In the genomic region with DNA sequence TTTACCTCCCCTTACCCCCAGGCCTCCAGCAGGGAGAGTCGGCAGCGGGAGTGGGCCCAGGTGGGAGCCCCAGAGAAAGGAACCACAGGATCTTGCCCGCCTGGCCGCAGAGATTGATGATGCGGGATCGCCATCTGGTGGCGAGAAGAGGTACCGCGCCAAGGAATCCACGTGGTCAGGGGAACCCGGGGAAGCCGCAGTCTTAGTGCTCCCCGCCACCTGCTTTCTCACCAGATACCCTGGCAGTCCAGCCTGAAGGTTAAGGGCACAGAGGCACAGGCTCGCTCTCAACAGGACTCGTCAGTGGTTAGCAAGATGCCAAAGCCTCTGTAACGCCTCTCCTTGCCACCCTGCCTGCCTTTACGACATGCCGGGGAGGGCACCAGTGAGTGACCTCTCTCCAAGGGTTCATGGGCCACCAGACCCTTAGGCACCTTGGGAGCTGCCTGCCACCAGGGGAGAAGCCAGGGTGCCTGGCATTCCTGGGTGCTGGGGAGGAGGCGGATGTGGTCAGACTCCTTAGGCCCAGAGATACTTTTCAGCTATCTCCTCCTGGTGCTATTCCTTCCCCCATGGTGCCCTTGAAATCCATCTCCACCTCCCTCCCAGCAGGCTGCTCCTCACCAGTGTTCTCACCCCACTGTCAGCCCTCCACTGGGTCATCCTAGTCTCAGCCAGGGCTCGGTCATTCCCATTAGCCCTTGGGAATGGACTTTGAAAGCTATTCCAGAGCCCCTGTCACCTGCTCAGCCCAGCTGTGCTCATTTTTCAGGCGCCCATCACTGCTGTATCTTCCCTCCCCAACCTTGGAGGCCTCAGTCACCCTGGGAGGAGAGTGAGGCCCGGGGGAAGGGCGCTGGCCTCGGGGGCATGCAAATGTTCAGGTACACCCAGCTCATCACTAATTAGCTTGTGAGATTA, we compare ENCODE assay signal across 8 cellular contexts. TPM values are rescaled to one million over a fixed set of nuclear protein-coding genes. Genes with fewer than 3 reads are reported as not detected.
DNase-seq lines count a peak whose midpoint lies in the region; ATAC-seq and TF ChIP-seq lines count a peak whose summit lies in the region.

No MANE protein-coding gene starts in this region.

- H3K79me2 ChIP-seq in GM23338 (replicated peaks; ENCODE audit: insufficient read depth) = no peaks in the 10 kb centered on the region

- DNase-seq in CD4-positive, alpha-beta memory T cell = peak; percentile 83 to 91 (median 86)
- peak; percentile 91 for DNase-seq in GM23338 (ENCODE audit: low spot score)
- peak; percentile 84 for DNase-seq in NCI-H2171 treated with DMSO at 0.1 percent for 48 hours (lab: John Stamatoyannopoulos, UW)
- peak; percentile 92 for DNase-seq in WERI-Rb-1
- peak; percentile 90 for DNase-seq in inferior parietal cortex (ENCODE audit: extremely low spot score)
- peak; percentile 76 to 85 for DNase-seq in stimulated activated CD4-positive, alpha-beta T cell treated with anti-CD3 and anti-CD28 coated beads, Interleukin-1b, Interleukin-23, amount 100 ng/mL, for 1 hour (ENCODE audit: low read depth in 2 of 2)

- H3K36me3 ChIP-seq in CD4-positive, alpha-beta memory T cell (ENCODE audit: insufficient read depth, low read length) = no peaks in the 10 kb centered on the region
- H3K36me3 ChIP-seq in GM23338 (ENCODE audit: insufficient read depth) = no peaks in the 10 kb centered on the region
- H3K36me3 ChIP-seq in WERI-Rb-1 = no peaks in the 10 kb centered on the region

- H3K9me3 ChIP-seq in CD4-positive, alpha-beta memory T cell (ENCODE audit: control insufficient read depth in 1 of 2, low read length in 2 of 2) = no peaks in the 10 kb centered on the region
- no peaks in the 10 kb centered on the region for H3K9me3 ChIP-seq in WERI-Rb-1 (ENCODE audit: severe bottlenecking)

- H3K36me3 Mint-ChIP-seq in CD4-positive, alpha-beta memory T cell = no peaks in the 10 kb centered on the region
- H3K36me3 Mint-ChIP-seq in GM23338 (ENCODE audit: low read depth) = no peaks in the 10 kb centered on the region
- no peaks in the 10 kb centered on the region for H3K36me3 Mint-ChIP-seq in brain

- no peak overlapping the region for H3K27ac ChIP-seq in CD4-positive, alpha-beta memory T cell (ENCODE audit: low read depth, low read length)
- H3K27ac ChIP-seq in GM23338 (ENCODE audit: low read depth) (no peak overlapping the region), WERI-Rb-1 (no peak overlapping the region)

- no peak overlapping the region for H3K4me3 ChIP-seq in CD4-positive, alpha-beta memory T cell (ENCODE audit: low read length in 2 of 2)
- 0 out of 2 replicates have a peak overlapping the region, but pooled peaks have one; percentile 39 for H3K4me3 ChIP-seq in GM23338
- H3K4me3 ChIP-seq in WERI-Rb-1 (ENCODE audit: low read depth, low read length) = no peak overlapping the region

- peaks cover 5 to 31% (median 23%) of the 10 kb centered on the region in 4 donors for H3K4me1 Mint-ChIP-seq in CD4-positive, alpha-beta memory T cell
- peaks cover 14% of the 10 kb centered on the region for H3K4me1 Mint-ChIP-seq in GM23338
- peaks cover 28% of the 10 kb centered on the region for H3K4me1 Mint-ChIP-seq in brain

- peaks cover 26% of the 10 kb centered on the region for H3K4me1 ChIP-seq in CD4-positive, alpha-beta memory T cell (ENCODE audit: insufficient read depth, low read length)
- H3K4me1 ChIP-seq in GM23338 (ENCODE audit: insufficient read depth) = peaks cover 5% of the 10 kb centered on the region; the same call in 1 of the 2 replicates

- CTCF ChIA-PET in CD4-positive, alpha-beta memory T cell (lab: Charles Lee; ENCODE audit: partially characterized antibody) = interaction anchor here (0.9 to 12.4 kb wide), 23 partner anchors 8 to 227 kb away, joined by 3 to 161 read pairs (median 7); a partner anchor contains a TSS

- intact Hi-C loops in CD4-positive, alpha-beta memory T cell (cut with micrococcal nuclease) = loop anchor here (1.0 kb wide), 3 partner anchors 9 to 203 kb away; no protein-coding TSS in a partner anchor

- ATAC-seq in GM23338 (peak; percentile 75), HG03439 (IDR thresholded peaks at IDR 0.05; ENCODE audit: unreplicated experiment) (no peak)

- peak overlapping the region; percentile 53; the same call in 1 of the 2 replicates for H3K4me2 ChIP-seq in GM23338

- no peaks in the 10 kb centered on the region for H4K20me1 ChIP-seq in GM23338 (replicated peaks; ENCODE audit: insufficient read depth)

- no peaks in the 10 kb centered on the region for H3K9me2 ChIP-seq in GM23338 (ENCODE audit: insufficient read depth)

- H3K4me3 Mint-ChIP-seq in CD4-positive, alpha-beta memory T cell = peak overlapping the region in 2 of 8 donors; percentile 15 to 39
- H3K4me3 Mint-ChIP-seq in GM23338 (peak overlapping the region; percentile 50; the same call in 2 of the 3 replicates), brain (no peak overlapping the region)

- POLR2A ChIA-PET in CD4-positive, alpha-beta memory T cell (lab: Charles Lee; ENCODE audit: partially characterized antibody) = interaction anchor here (0.7 to 5.0 kb wide), 8 partner anchors 9 to 53 kb away, joined by 3 to 38 read pairs (median 5); a partner anchor contains a TSS

- H3K9me3 Mint-ChIP-seq in CD4-positive, alpha-beta memory T cell = no peaks in the 10 kb centered on the region
- no peaks in the 10 kb centered on the region for H3K9me3 Mint-ChIP-seq in GM23338
- peaks cover 0 to 3% (median 0%) of the 10 kb centered on the region in 5 experiments for H3K9me3 Mint-ChIP-seq in brain

- TF ChIP-seq CTCF in GM23338 (conservative IDR thresholded peaks at IDR 0.05; ENCODE audit: low read depth in 2 of 2) (peak; percentile 92 to 97), WERI-Rb-1 (IDR thresholded peaks at IDR 0.05; ENCODE audit: low read depth, low read length) (peak; percentile 98), brain (conservative IDR thresholded peaks at IDR 0.05) (peak; percentile 96 to 99)

- H3F3A ChIP-seq in GM23338 (replicated peaks; ENCODE audit: low read depth) = no peaks in the 10 kb centered on the region

- peak overlapping the region; percentile 100 for H2AFZ ChIP-seq in GM23338

- no peaks in the 10 kb centered on the region for H3K27me3 ChIP-seq in CD4-positive, alpha-beta memory T cell (ENCODE audit: insufficient read depth, low read length)
- H3K27me3 ChIP-seq in GM23338 (ENCODE audit: insufficient read depth) (no peaks in the 10 kb centered on the region; the same call in 1 of the 2 replicates), WERI-Rb-1 (ENCODE audit: insufficient read depth, low read depth, severe bottlenecking) (no peaks in the 10 kb centered on the region)

- no peaks in the 10 kb centered on the region for H3K27me3 Mint-ChIP-seq in CD4-positive, alpha-beta memory T cell
- H3K27me3 Mint-ChIP-seq in GM23338 (ENCODE audit: insufficient read depth, low read depth, poor library complexity) (peaks cover 15% of the 10 kb centered on the region), brain (peaks cover 29% of the 10 kb centered on the region)

- H3K27ac Mint-ChIP-seq in CD4-positive, alpha-beta memory T cell = peak overlapping the region in 6 of 7 donors; percentile 13 to 90 (median 57)
- no peak overlapping the region for H3K27ac Mint-ChIP-seq in GM23338
- peak overlapping the region in 2 of 5 experiments; percentile 13 to 37 for H3K27ac Mint-ChIP-seq in brain

TF ChIP-seq in GM23338, 12 proteins besides CTCF, POLR2A, EP300 and RAD21 (continues in another document):
- no peak for TF ChIP-seq EZH2phosphoT487 (IDR thresholded peaks at IDR 0.05; ENCODE audit: unreplicated experiment)
- TF ChIP-seq EZH2 (IDR thresholded peaks at IDR 0.05; ENCODE audit: low read depth, unreplicated experiment) = no peak

RNA-seq across cellular contexts. Expression of a gene that starts 5.4 kb away (rescaled TPM):
- 10 to 100 TPM; 50.0 to 62.2 TPM for total RNA-seq in CD4-positive, alpha-beta memory T cell
- 10 to 100 TPM in 1 of 2 donors, 1 to 10 TPM in 1; 5.4 to 15.2 TPM for polyA plus RNA-seq in CD4-positive, alpha-beta memory T cell
- total RNA-seq in GM23338 (2014; rRNA removed; shearing (Covaris generic)) = 19.5 and 29.5 TPM in 2 replicates
- 9.4 and 10.5 TPM in 2 replicates for polyA plus RNA-seq in GM23338 (2016; fragmentation: Nextera tagmentation; extraction: Ambion mirVana)
- polyA plus RNA-seq in brain (ENCODE audit: insufficient read depth, low read depth, low replicate concordance) = 6.7 TPM

RNA-seq across cellular contexts. Expression of a gene that starts 30.8 kb away (rescaled TPM):
- not detected for total RNA-seq in CD4-positive, alpha-beta memory T cell
- polyA plus RNA-seq in CD4-positive, alpha-beta memory T cell = not detected
- total RNA-seq in GM23338 (2014; rRNA removed; shearing (Covaris generic)) = 1.7 and 2.1 TPM in 2 replicates
- polyA plus RNA-seq in GM23338 (2016; fragmentation: Nextera tagmentation; extraction: Ambion mirVana) = 0.85 and 1.2 TPM in 2 replicates
- polyA plus RNA-seq in brain (ENCODE audit: insufficient read depth, low read depth, low replicate concordance) = 6.8 TPM

RNA-seq across cellular contexts. Expression of a gene that starts 33.2 kb away (rescaled TPM):
- not detected for total RNA-seq in CD4-positive, alpha-beta memory T cell
- not detected for polyA plus RNA-seq in CD4-positive, alpha-beta memory T cell
- total RNA-seq in GM23338 (2014; rRNA removed; shearing (Covaris generic)) = 0.38 and 0.50 TPM in 2 replicates
- polyA plus RNA-seq in GM23338 (2016; fragmentation: Nextera tagmentation; extraction: Ambion mirVana) = 1.6 and 2.5 TPM in 2 replicates
- 9.9 TPM for polyA plus RNA-seq in brain (ENCODE audit: insufficient read depth, low read depth, low replicate concordance)

RNA-seq across cellular contexts. Expression of a gene that starts 39.3 kb away (rescaled TPM):
- total RNA-seq in CD4-positive, alpha-beta memory T cell = not detected
- polyA plus RNA-seq in CD4-positive, alpha-beta memory T cell = not detected
- 0.28 and 1.3 TPM in 2 replicates for total RNA-seq in GM23338 (2014; rRNA removed; shearing (Covaris generic))
- polyA plus RNA-seq in GM23338 (2016; fragmentation: Nextera tagmentation; extraction: Ambion mirVana) (0.73 and 1.0 TPM in 2 replicates), brain (ENCODE audit: insufficient read depth, low read depth, low replicate concordance) (not detected)

RNA-seq across cellular contexts. Expression of a gene that starts 53.7 kb away (rescaled TPM):
- total RNA-seq in CD4-positive, alpha-beta memory T cell = 10 to 100 TPM; 42.5 to 43.7 TPM
- polyA plus RNA-seq in CD4-positive, alpha-beta memory T cell = 10 to 100 TPM in 1 of 2 donors, 1 to 10 TPM in 1; 4.5 to 14.6 TPM
- 73.7 and 79.4 TPM in 2 replicates for total RNA-seq in GM23338 (2014; rRNA removed; shearing (Covaris generic))
- 30.4 and 30.9 TPM in 2 replicates for polyA plus RNA-seq in GM23338 (2016; fragmentation: Nextera tagmentation; extraction: Ambion mirVana)
- polyA plus RNA-seq in brain (ENCODE audit: insufficient read depth, low read depth, low replicate concordance) = 36.9 TPM
